In the genomic region with DNA sequence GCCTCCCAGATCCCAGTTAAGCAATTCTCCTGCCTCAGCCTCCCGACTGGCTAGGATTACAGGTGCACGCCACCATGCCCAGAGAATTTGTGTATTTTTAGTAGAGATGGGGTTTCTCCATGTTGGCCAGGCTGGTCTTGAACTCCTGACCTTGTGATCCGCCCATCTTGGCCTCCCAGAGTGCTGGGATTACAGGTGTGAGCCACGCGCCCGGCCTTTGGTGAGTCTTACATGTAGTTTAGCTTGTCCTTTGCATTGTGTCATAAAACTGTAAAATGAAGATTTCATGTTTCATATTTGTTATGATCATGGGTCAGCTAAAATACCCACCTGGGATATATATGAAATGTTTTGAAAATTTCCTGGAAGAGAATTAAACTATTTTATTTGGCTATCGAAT, we compare ENCODE assay signal across 17 cellular contexts.
"Had no signal": no experiment of that assay in that cellular context is flagged by ENCODE, and none has a peak within 500 bp of the region (broad histone marks: within the 10 kb centered on the region; RNA-seq: fewer than 3 reads in every experiment).

No MANE protein-coding gene starts in this region.

- H3K9me3 Mint-ChIP-seq: activated T-cell treated with anti-CD3 and anti-CD28 coated beads, Interleukin-2, amount 50 U/mL, for 72 hours; natural killer cell treated with Interleukin-12 subunit alpha and Interleukin-12 subunit beta and Interleukin-15 and Interleukin-18, amount 100 ng/mL, for 72 hours had no signal

- H3K36me3 Mint-ChIP-seq: activated naive CD8-positive, alpha-beta T cell; natural killer cell treated with Interleukin-12 subunit alpha and Interleukin-12 subunit beta and Interleukin-15 and Interleukin-18, amount 100 ng/mL, for 72 hours had no signal

- H3K27me3 ChIP-seq: breast epithelium, right lobe of liver, thyroid gland had no signal

- H3K9me3 ChIP-seq: breast epithelium, right lobe of liver, thyroid gland, uterus had no signal

- DNase-seq: activated CD8-positive, alpha-beta memory T cell treated with anti-CD3 and anti-CD28 coated beads, Interleukin-2, amount 50 U/mL, for 48 hours; activated CD8-positive, alpha-beta T cell treated with anti-CD3 and anti-CD28 coated beads, Interleukin-2, amount 10 ng/mL, durations not matched to agents 7 days and 5 days; activated gamma-delta T cell treated with Interleukin-2 at 50 U/mL for 16 hours; hypothalamus; left ventricle myocardium superior; mesendoderm; nucleus accumbens; right lobe of liver; stimulated activated CD4-positive, alpha-beta T cell treated with anti-CD3 and anti-CD28 coated beads, Interleukin-1b, Interleukin-23, amount 100 ng/mL, for 48 hours; T-helper 17 cell; thyroid gland; uterus had no signal

- H3K27ac Mint-ChIP-seq: activated CD8-positive, alpha-beta T cell treated with anti-CD3 and anti-CD28 coated beads, Interleukin-2, amount 10 ng/mL, durations not matched to agents 7 days and 5 days; activated naive CD8-positive, alpha-beta T cell; natural killer cell treated with Interleukin-12 subunit alpha and Interleukin-12 subunit beta and Interleukin-15 and Interleukin-18, amount 100 ng/mL, for 72 hours had no signal

- H3K36me3 ChIP-seq: uterus had no signal

- H3K27ac ChIP-seq: breast epithelium, right lobe of liver had no signal

- H3K4me3 Mint-ChIP-seq: activated CD8-positive, alpha-beta T cell treated with anti-CD3 and anti-CD28 coated beads, Interleukin-2, amount 10 ng/mL, durations not matched to agents 7 days and 5 days; activated naive CD8-positive, alpha-beta T cell; T-helper 17 cell had no signal

- H3K27me3 Mint-ChIP-seq: progenitor cell of endocrine pancreas had no signal

- H3K4me3 ChIP-seq: breast epithelium, right lobe of liver, thyroid gland, uterus had no signal

- H3K4me1 ChIP-seq: breast epithelium, uterus had no signal
